ENCODE assay signal across 9 cellular contexts in genomic region chr3:90091557-90091956, GRCh38.
A peak's percentile ranks its signal among the peaks of the same experiment; 100 is the strongest.
DNase-seq lines count a peak whose midpoint lies in the region; FAIRE-seq and TF ChIP-seq lines count a peak whose summit lies in the region.
"Had no signal": no experiment of that assay in that cellular context is flagged by ENCODE, and none has a peak within 500 bp of the region (broad histone marks: within the 10 kb centered on the region; RNA-seq: fewer than 3 reads in every experiment).

No MANE protein-coding gene starts in this region.

- no peak for FAIRE-seq in GM12892 (lab: Jason Lieb, UNC)

- no peak overlapping the region for H3K9ac ChIP-seq in smooth muscle cell (ENCODE audit: low read depth)
- H3K9ac ChIP-seq: BLaER1 treated with 17β-estradiol and CSF1 and Interleukin-3, amounts not matched to agents 10 nM and 100 nM had no signal

- peak; percentile 72 for TF ChIP-seq CTCF in smooth muscle cell (IDR thresholded peaks at IDR 0.05; ENCODE audit: borderline replicate concordance, insufficient read depth, poor library complexity, severe bottlenecking)

- H3K4me3 ChIP-seq in smooth muscle cell = no peak overlapping the region
- H3K4me3 ChIP-seq: BLaER1 treated with 17β-estradiol and CSF1 and Interleukin-3, amounts not matched to agents 10 nM and 100 nM had no signal

- H3F3A ChIP-seq in smooth muscle cell (ENCODE audit: low read depth) = no peaks in the 10 kb centered on the region

- no peaks in the 10 kb centered on the region for H3K27me3 ChIP-seq in smooth muscle cell (ENCODE audit: low read depth)
- H3K27me3 ChIP-seq: BLaER1 treated with 17β-estradiol and CSF1 and Interleukin-3, amounts not matched to agents 10 nM and 100 nM had no signal

- no peaks in the 10 kb centered on the region for H3K4me1 ChIP-seq in smooth muscle cell (ENCODE audit: low read depth)
- H3K4me1 ChIP-seq: BLaER1 treated with 17β-estradiol and CSF1 and Interleukin-3, amounts not matched to agents 10 nM and 100 nM had no signal

- H3K27ac ChIP-seq in smooth muscle cell (ENCODE audit: low read depth) = no peak overlapping the region
- H3K27ac ChIP-seq: BLaER1 treated with 17β-estradiol and CSF1 and Interleukin-3, amounts not matched to agents 10 nM and 100 nM had no signal

- H3K4me2 ChIP-seq in smooth muscle cell = peak overlapping the region; percentile 79
- H3K4me2 ChIP-seq: BLaER1 treated with 17β-estradiol and CSF1 and Interleukin-3, amounts not matched to agents 10 nM and 100 nM had no signal

- 16% methylated on average over 2 of the region's 2 CpGs for WGBS in smooth muscle cell (ENCODE audit: low lambda C conversion rate)

- TF ChIP-seq POLR2A in GM12892 (IDR thresholded peaks at IDR 0.05; ENCODE audit: low read depth, low read length) = no peak

- H3K79me2 ChIP-seq in smooth muscle cell (ENCODE audit: low read depth) = no peaks in the 10 kb centered on the region

- no peaks in the 10 kb centered on the region for H4K20me1 ChIP-seq in smooth muscle cell (ENCODE audit: low read depth)
- H4K20me1 ChIP-seq: BLaER1 treated with 17β-estradiol and CSF1 and Interleukin-3, amounts not matched to agents 10 nM and 100 nM had no signal

- intact Hi-C loops in head of caudate nucleus (cut with DNase I) = no loop called here

- H3K36me3 ChIP-seq in smooth muscle cell (ENCODE audit: low read depth) = no peaks in the 10 kb centered on the region
- H3K36me3 ChIP-seq: BLaER1 treated with 17β-estradiol and CSF1 and Interleukin-3, amounts not matched to agents 10 nM and 100 nM had no signal

- DNase-seq in SIG-M5 treated with dmso at 0.1 percent for 504 hours (lab: John Stamatoyannopoulos, UW; ENCODE audit: unreplicated experiment) = peak; percentile 37
- DNase-seq in SIG-M5 (lab: John Stamatoyannopoulos, UW) = no peak
- DNase-seq in HuH-7 (ENCODE audit: low spot score) = peak; percentile 7
- DNase-seq in SHP77 treated with DMSO at 0.1 percent for 48 hours (lab: John Stamatoyannopoulos, UW) = peak; percentile 66
- peak in 32 of 42 donors; percentile 6 to 77 (median 36) for DNase-seq in head of caudate nucleus
- peak; percentile 2 for DNase-seq in smooth muscle cell (lab: John Stamatoyannopoulos, UW; ENCODE audit: unreplicated experiment)
- no peak for DNase-seq in GM12892 (ENCODE audit: insufficient read length)
- no peak for DNase-seq in germinal center (ENCODE audit: low spot score)

- H3K9me3 ChIP-seq in smooth muscle cell (replicated peaks; ENCODE audit: low read depth) = no peaks in the 10 kb centered on the region
- H3K9me3 ChIP-seq: BLaER1 treated with 17β-estradiol and CSF1 and Interleukin-3, amounts not matched to agents 10 nM and 100 nM had no signal

- H2AFZ ChIP-seq in smooth muscle cell (ENCODE audit: low read depth) = no peak overlapping the region

Comparison
In these comparisons a context has a peak if more than half of its experiments do, and no peak if none do; other contexts are left out.
1. DNase-seq: peak in SIG-M5 treated with dmso at 0.1 percent for 504 hours (single experiment), HuH-7 (single experiment), SHP77 treated with DMSO at 0.1 percent for 48 hours (single experiment), head of caudate nucleus (32 of 42) and smooth muscle cell (single experiment); none in SIG-M5 (single experiment), GM12892 (single experiment) and germinal center (single experiment).